ENCODE assay signal across 16 cellular contexts in the genomic region with DNA sequence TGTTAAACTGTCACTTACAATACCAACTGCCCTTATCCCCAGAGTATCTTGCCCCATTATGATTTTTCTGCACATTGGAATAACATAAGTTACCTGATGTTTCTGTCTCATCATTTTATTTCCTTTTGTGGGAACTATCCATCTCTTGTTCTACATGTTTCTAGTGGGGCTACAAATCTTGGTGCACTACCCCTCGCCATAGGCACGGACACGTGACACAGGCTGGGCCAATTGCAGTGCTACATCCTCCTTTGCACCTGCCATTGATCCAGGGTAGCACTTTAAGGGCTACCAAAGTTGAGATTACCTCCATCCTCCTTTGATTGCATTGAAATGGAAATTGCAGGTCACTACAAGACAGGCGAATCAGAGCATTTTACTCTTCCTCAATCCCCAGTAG. TPM values are rescaled to one million over a fixed set of nuclear protein-coding genes. Genes with fewer than 3 reads are reported as not detected.
DNase-seq lines count a peak whose midpoint lies in the region; ATAC-seq, FAIRE-seq and TF ChIP-seq lines count a peak whose summit lies in the region.
"Had no signal": no experiment of that assay in that cellular context is flagged by ENCODE, and none has a peak within 500 bp of the region (broad histone marks: within the 10 kb centered on the region; RNA-seq: fewer than 3 reads in every experiment).

No MANE protein-coding gene starts in this region.

- TF ChIP-seq RAD21 in HCT116 (IDR thresholded peaks at IDR 0.05; ENCODE audit: low read depth), result no peak
- TF ChIP-seq RAD21 in H1 (IDR thresholded peaks at IDR 0.05 in 1 of 2, conservative IDR thresholded peaks at IDR 0.05 in 1 of 2; ENCODE audit: low read depth in 2 of 2, low read length in 2 of 2), result no peak

- H3K9me3 ChIP-seq in HCT116 (ENCODE audit: control insufficient read depth in 1 of 2, insufficient read depth in 1 of 2, low read depth in 1 of 2, low read length in 2 of 2) (no peaks in the 10 kb centered on the region), OCI-LY3 (ENCODE audit: insufficient read depth, low read length) (peaks cover 3% of the 10 kb centered on the region; the same call in 1 of the 2 replicates), H1 (ENCODE audit: insufficient read depth in 2 of 2, low read depth in 1 of 2, low read length in 1 of 2) (peaks cover 3 to 6% of the 10 kb centered on the region in 2 experiments; a peak in 3 of 4 replicates)
- H3K9me3 ChIP-seq: ovary had no signal

- no peaks in the 10 kb centered on the region for H3K36me3 Mint-ChIP-seq in Calu3 (ENCODE audit: insufficient read depth, unreplicated experiment)
- H3K36me3 Mint-ChIP-seq: type B pancreatic cell had no signal

- H3K4me3 ChIP-seq in HCT116 (replicated peaks in 1 of 2; ENCODE audit: low read depth in 1 of 2, low read length in 2 of 2), result no peak overlapping the region
- peak overlapping the region; percentile 43 for H3K4me3 ChIP-seq in OCI-LY3 (ENCODE audit: low read length)
- H3K4me3 ChIP-seq in H1 (ENCODE audit: extremely low read depth in 1 of 4, insufficient read depth in 2 of 4, low read depth in 3 of 4, low read length in 4 of 4), result no peak overlapping the region
- H3K4me3 ChIP-seq: ovary had no signal

- intact Hi-C loops in Calu3 (cut with micrococcal nuclease; ENCODE audit: unreplicated experiment) (no loop called here), HCT116 (cut with micrococcal nuclease) (no loop called here)

- H4K20me1 ChIP-seq in HCT116 (ENCODE audit: insufficient read depth) (no peaks in the 10 kb centered on the region), OCI-LY3 (ENCODE audit: insufficient read depth, low read length) (no peaks in the 10 kb centered on the region), H1 (replicated peaks in 1 of 2; ENCODE audit: control insufficient read depth in 1 of 2, insufficient read depth in 2 of 2, low read length in 2 of 2) (no peaks in the 10 kb centered on the region)

- H3K23ac ChIP-seq in H1 (ENCODE audit: insufficient read length), result no peak overlapping the region

- H3K4me2 ChIP-seq in HCT116 (ENCODE audit: low read length), result peak overlapping the region; percentile 28; the same call in 1 of the 2 replicates
- peak overlapping the region; percentile 38 for H3K4me2 ChIP-seq in OCI-LY3 (ENCODE audit: low read length)
- no peak overlapping the region for H3K4me2 ChIP-seq in H1 (ENCODE audit: insufficient read depth in 1 of 2, low read depth in 2 of 2, low read length in 2 of 2)

- TF ChIP-seq POLR2A in HCT116 (IDR thresholded peaks at IDR 0.05; ENCODE audit: borderline replicate concordance, extremely low read depth, insufficient read depth, insufficient read length), result no peak
- no peak for TF ChIP-seq POLR2A in H1 (IDR thresholded peaks at IDR 0.05; ENCODE audit: control extremely low read depth in 1 of 2, low read depth in 2 of 2, low read length in 2 of 2)

- RAD21 ChIA-PET in HCT116 (lab: Charles Lee; ENCODE audit: low non-redundant PET in 1 of 2, low total read pairs in 2 of 2, uncharacterized antibody in 2 of 2, unreplicated experiment in 2 of 2), result no interaction called here

- H3K4me3 Mint-ChIP-seq in Calu3 (ENCODE audit: low read depth, unreplicated experiment), result no peak overlapping the region
- H3K4me3 Mint-ChIP-seq: type B pancreatic cell had no signal

- no peak overlapping the region for H4K91ac ChIP-seq in H1 (replicated peaks; ENCODE audit: insufficient read length, low read length)

- ATAC-seq in HCT116, result peak; percentile 92
- ATAC-seq in HG02970 (IDR thresholded peaks at IDR 0.05; ENCODE audit: low FRiP score, unreplicated experiment), result no peak
- no peak for ATAC-seq in HG03280 (IDR thresholded peaks at IDR 0.05; ENCODE audit: unreplicated experiment)

- H3K4me1 ChIP-seq in HCT116 (ENCODE audit: control insufficient read depth in 1 of 2, insufficient read depth in 2 of 2, low read length in 2 of 2) (peaks cover 0 to 7% of the 10 kb centered on the region in 2 experiments; a peak in 2 of 4 replicates), OCI-LY3 (ENCODE audit: low read length) (peaks cover 6% of the 10 kb centered on the region; the same call in 1 of the 2 replicates), H1 (replicated peaks in 1 of 4; ENCODE audit: control insufficient read depth in 3 of 4, insufficient read depth in 4 of 4, low read length in 3 of 4) (no peaks in the 10 kb centered on the region)

- H3K4me1 Mint-ChIP-seq in Calu3 (ENCODE audit: low read depth, unreplicated experiment), result no peaks in the 10 kb centered on the region
- H3K4me1 Mint-ChIP-seq: CD8-positive, alpha-beta memory T cell had no signal

- no peak overlapping the region for H2BK5ac ChIP-seq in H1 (ENCODE audit: low read depth, low read length)

- no peak overlapping the region for H3K27ac Mint-ChIP-seq in Calu3 (ENCODE audit: unreplicated experiment)
- H3K27ac Mint-ChIP-seq: CD8-positive, alpha-beta memory T cell; type B pancreatic cell had no signal

- H2BK15ac ChIP-seq in H1 (ENCODE audit: low read length), result no peak overlapping the region

- no peak for TF ChIP-seq EP300 in H1 (IDR thresholded peaks at IDR 0.05; ENCODE audit: borderline replicate concordance in 1 of 2, low read depth in 2 of 2, low read length in 2 of 2)

- WGBS in H1 (ENCODE audit: extremely low coverage in 1 of 2, insufficient coverage in 1 of 2, insufficient read length in 1 of 2, insufficient replicate concordance in 2 of 2, low coverage in 1 of 2, low lambda C conversion rate in 2 of 2, missing lambda C conversion rate in 1 of 2), 2 experiments, result 77% methylated on average over 4 of the region's 4 CpGs; no CpG with 5 or more reads in 1 of the 2 experiments

- no peak overlapping the region for H3K14ac ChIP-seq in H1 (ENCODE audit: insufficient read length)

- peaks cover 30% of the 10 kb centered on the region for H3K27me3 Mint-ChIP-seq in Calu3 (ENCODE audit: unreplicated experiment)

- H4K5ac ChIP-seq in H1 (ENCODE audit: insufficient read length, low read depth, low read length), result no peak overlapping the region

- no peak overlapping the region for H3K4ac ChIP-seq in H1 (replicated peaks; ENCODE audit: insufficient read length, low read depth, low read length)

- no peak overlapping the region for H2AK5ac ChIP-seq in H1 (ENCODE audit: low read depth, low read length)

- CTCF ChIA-PET in Calu3 (lab: Charles Lee), result interaction anchor here (0.7 kb wide), 1 partner anchor 56 kb away, joined by 3 read pairs; no protein-coding TSS in a partner anchor
- CTCF ChIA-PET in HCT116 (lab: Charles Lee), result no interaction called here
- CTCF ChIA-PET in H1 (lab: Charles Lee; ENCODE audit: partially characterized antibody), result no interaction called here

- TF ChIP-seq CTCF in Calu3 (IDR thresholded peaks at IDR 0.05; ENCODE audit: unreplicated experiment) (no peak), HCT116 (IDR thresholded peaks at IDR 0.05 in 2 of 3, conservative IDR thresholded peaks at IDR 0.05 in 1 of 3; ENCODE audit: borderline replicate concordance in 1 of 3, insufficient read depth in 1 of 3, low read depth in 2 of 3, low read length in 2 of 3) (no peak), OCI-LY3 (IDR thresholded peaks at IDR 0.05; ENCODE audit: low read depth, low read length) (no peak), H1 (IDR thresholded peaks at IDR 0.05; ENCODE audit: control extremely low read depth in 1 of 3, insufficient read depth in 1 of 3, low read depth in 1 of 3, low read length in 3 of 3) (no peak)

- no peaks in the 10 kb centered on the region for H3K9me2 ChIP-seq in HCT116 (ENCODE audit: insufficient read depth)

- H2BK120ac ChIP-seq in H1 (replicated peaks; ENCODE audit: low read depth, low read length), result no peak overlapping the region

- POLR2A ChIA-PET in HCT116 (lab: Charles Lee) (no interaction called here), H1 (lab: Charles Lee; ENCODE audit: partially characterized antibody) (no interaction called here)

- H3K79me2 ChIP-seq in HCT116 (ENCODE audit: insufficient read depth, low read length) (no peaks in the 10 kb centered on the region), OCI-LY3 (ENCODE audit: low read length) (no peaks in the 10 kb centered on the region), H1 (ENCODE audit: control insufficient read depth in 1 of 2, insufficient read depth in 2 of 2, low read length in 2 of 2) (no peaks in the 10 kb centered on the region)

- no TSS peak for BruUV-seq in Calu3 (replicated peaks; lab: Mats Ljungman, UMichigan)
- no TSS peak for BruUV-seq in HCT116 (replicated peaks; lab: Mats Ljungman, UMichigan)

- DNase-seq in Calu3 (peak; percentile 33), HCT116 (ENCODE audit: low read depth, low spot score) (peak; percentile 77), H1 (ENCODE audit: low read depth in 1 of 2, low spot score in 2 of 2) (no peak), NCI-H774 (lab: John Stamatoyannopoulos, UW) (no peak), NCI-H2107 treated with DMSO at 0.1 percent for 48 hours (lab: John Stamatoyannopoulos, UW; ENCODE audit: unreplicated experiment) (no peak)
- DNase-seq: activated T-cell treated with anti-CD3 and anti-CD28 coated beads for 4 hours; CD8-positive, alpha-beta memory T cell; midbrain; NCI-H1694; ovary; stimulated activated CD4-positive, alpha-beta T cell treated with anti-CD3 and anti-CD28 coated beads, Interleukin-12 subunit alpha, Interleukin-12 subunit beta, amount 100 ng/mL, for 4 hours; WERI-Rb-1 had no signal

- FAIRE-seq in H1 (lab: Jason Lieb, UNC), result no peak

- no peak overlapping the region for H3K18ac ChIP-seq in H1 (ENCODE audit: extremely low read depth, low read length)

- H2BK12ac ChIP-seq in H1 (ENCODE audit: low read depth, low read length), result no peak overlapping the region

- H3K27ac ChIP-seq in HCT116 (ENCODE audit: low read depth, low read length) (no peak overlapping the region), OCI-LY3 (ENCODE audit: low read length) (no peak overlapping the region), H1 (ENCODE audit: low read depth, low read length) (no peak overlapping the region)
- H3K27ac ChIP-seq: ovary, WERI-Rb-1 had no signal

- H3K9ac ChIP-seq in HCT116 (ENCODE audit: low read length) (no peak overlapping the region), OCI-LY3 (ENCODE audit: low read length) (no peak overlapping the region), H1 (replicated peaks in 1 of 4; ENCODE audit: extremely low read depth in 1 of 4, low read depth in 3 of 4, low read length in 3 of 4) (no peak overlapping the region)

- peaks cover 7% of the 10 kb centered on the region for H3K9me3 Mint-ChIP-seq in Calu3 (ENCODE audit: low read depth, unreplicated experiment)
- H3K9me3 Mint-ChIP-seq: type B pancreatic cell had no signal

- no peaks in the 10 kb centered on the region for H3K79me1 ChIP-seq in H1 (ENCODE audit: low read depth, low read length)

- no peak overlapping the region for H2BK20ac ChIP-seq in H1 (ENCODE audit: low read length)

- H3K23me2 ChIP-seq in H1 (ENCODE audit: low read depth, low read length), result no peaks in the 10 kb centered on the region

- no peaks in the 10 kb centered on the region for H3K27me3 ChIP-seq in HCT116 (ENCODE audit: insufficient read depth, low read length)
- no peaks in the 10 kb centered on the region for H3K27me3 ChIP-seq in OCI-LY3 (ENCODE audit: low read depth, low read length)
- peaks cover 0 to 2% (median 0%) of the 10 kb centered on the region in 4 experiments; a peak in 1 of 7 replicates for H3K27me3 ChIP-seq in H1 (replicated peaks in 1 of 4; ENCODE audit: control insufficient read depth in 3 of 4, extremely low read depth in 1 of 4, insufficient read depth in 3 of 4, low read length in 3 of 4)
- H3K27me3 ChIP-seq: ovary had no signal

- H2AFZ ChIP-seq in HCT116 (ENCODE audit: low read depth, low read length, poor library complexity, severe bottlenecking) (peak overlapping the region; percentile 81), OCI-LY3 (ENCODE audit: low read depth, low read length) (peak overlapping the region; percentile 92), H1 (ENCODE audit: low read length) (peak overlapping the region; percentile 91)

- H3K36me3 ChIP-seq in HCT116 (ENCODE audit: control insufficient read depth in 1 of 2, insufficient read depth in 2 of 2, low read length in 2 of 2) (no peaks in the 10 kb centered on the region), OCI-LY3 (replicated peaks; ENCODE audit: low read depth, low read length) (peaks cover 2% of the 10 kb centered on the region), H1 (ENCODE audit: control insufficient read depth in 2 of 4, insufficient read depth in 4 of 4, low read length in 3 of 4) (no peaks in the 10 kb centered on the region)
- H3K36me3 ChIP-seq: ovary, WERI-Rb-1 had no signal

- H3K56ac ChIP-seq in H1 (replicated peaks; ENCODE audit: insufficient read length, low read depth, low read length), result no peak overlapping the region

- no peak overlapping the region for H4K8ac ChIP-seq in H1 (ENCODE audit: extremely low read depth, insufficient read depth, low read length)

RNA-seq across cellular contexts. Expression of a gene that starts 14.2 kb away (rescaled TPM):
- total RNA-seq in Calu3 (2022), result 10.6 and 16.6 TPM in 2 replicates
- total RNA-seq in HCT116 (2021; ENCODE audit: unreplicated experiment), result 10.3 TPM
- 10.5 and 12.9 TPM in 2 replicates for polyA plus RNA-seq in HCT116 (2012)
- 5.6 and 5.8 TPM in 2 replicates for total RNA-seq in H1 (2021; fragmentation: NEBNext Ultra II Directional; extraction: Animal tissue kit (Norgen Biotek cat#: 25700))
- polyA plus RNA-seq in H1 (2011; rRNA removed), result 18.1 and 26.6 TPM in 2 replicates
- polyA plus RNA-seq in H1 (2011; cell fraction: cytosol; rRNA removed), result 13.5 TPM
- polyA plus RNA-seq in H1 (2011; cell fraction: nucleus; rRNA removed), result 30.8 TPM
- 3.8 to 6.5 TPM (median 5.6 TPM) in 4 replicates for polyA plus RNA-seq in H1 (2012, experiment 1 of 2)
- 4.8 TPM for polyA plus RNA-seq in H1 (2012, experiment 2 of 2)
- polyA plus RNA-seq in H1 (2013, experiment 1 of 2), result 3.1 TPM
- polyA plus RNA-seq in H1 (2013, experiment 2 of 2), result 3.5 TPM
- 17.6 and 18.5 TPM in 2 replicates for polyA minus RNA-seq in H1 (2011; rRNA and poly(A)+ RNA removed)
- 4.4 TPM for polyA minus RNA-seq in H1 (2011; cell fraction: cytosol; rRNA and poly(A)+ RNA removed)
- polyA minus RNA-seq in H1 (2011; cell fraction: nucleus; rRNA and poly(A)+ RNA removed), result 12.7 TPM
- total RNA-seq: CD8-positive, alpha-beta memory T cell had no signal
- polyA plus RNA-seq: CD8-positive, alpha-beta memory T cell had no signal

RNA-seq across cellular contexts. Expression of a gene that starts 40.1 kb away (rescaled TPM):
- total RNA-seq in Calu3 (2022) (73.1 and 86.0 TPM in 2 replicates), HCT116 (2021; ENCODE audit: unreplicated experiment) (67.9 TPM)
- 22.8 and 25.2 TPM in 2 replicates for polyA plus RNA-seq in HCT116 (2012)
- 3.3 and 3.4 TPM in 2 replicates for total RNA-seq in H1 (2021; fragmentation: NEBNext Ultra II Directional; extraction: Animal tissue kit (Norgen Biotek cat#: 25700))
- polyA plus RNA-seq in H1 (2011; rRNA removed), result 1.1 and 1.8 TPM in 2 replicates
- 1.4 TPM for polyA plus RNA-seq in H1 (2011; cell fraction: cytosol; rRNA removed)
- polyA plus RNA-seq in H1 (2011; cell fraction: nucleus; rRNA removed), result 1.9 TPM
- 1.1 to 1.5 TPM (median 1.3 TPM) in 4 replicates for polyA plus RNA-seq in H1 (2012, experiment 1 of 2)
- 0.29 TPM for polyA plus RNA-seq in H1 (2012, experiment 2 of 2)
- polyA plus RNA-seq in H1 (2013, experiment 1 of 2), result 1.8 TPM
- polyA plus RNA-seq in H1 (2013, experiment 2 of 2), result 1.9 TPM
- polyA minus RNA-seq in H1 (2011; rRNA and poly(A)+ RNA removed), result 1.5 and 2.1 TPM in 2 replicates
- 3.7 TPM for polyA minus RNA-seq in H1 (2011; cell fraction: cytosol; rRNA and poly(A)+ RNA removed)
- polyA minus RNA-seq in H1 (2011; cell fraction: nucleus; rRNA and poly(A)+ RNA removed), result 3.6 TPM

Comparison
In these comparisons a context has a peak if more than half of its experiments do, and no peak if none do; other contexts are left out.
1. DNase-seq: peak in Calu3 (single experiment) and HCT116 (single experiment); none in H1 (0 of 2), NCI-H774 (single experiment) and NCI-H2107 treated with DMSO at 0.1 percent for 48 hours (single experiment).
2. H3K4me2 ChIP-seq: peak in HCT116 (single experiment) and OCI-LY3 (single experiment); none in H1 (0 of 2).
3. RNA of a gene that starts 40.1 kb away (total RNA-seq): 73.1 to 86.0 TPM in Calu3 and 67.9 TPM in HCT116 (single experiment); 3.3 to 3.4 TPM in H1; every median in the first group is over 10 times any median in the second.
4. Peak in every context shown above with its lines, with median percentiles within 50 percentile points of each other: H2AFZ ChIP-seq.